In the genomic region with DNA sequence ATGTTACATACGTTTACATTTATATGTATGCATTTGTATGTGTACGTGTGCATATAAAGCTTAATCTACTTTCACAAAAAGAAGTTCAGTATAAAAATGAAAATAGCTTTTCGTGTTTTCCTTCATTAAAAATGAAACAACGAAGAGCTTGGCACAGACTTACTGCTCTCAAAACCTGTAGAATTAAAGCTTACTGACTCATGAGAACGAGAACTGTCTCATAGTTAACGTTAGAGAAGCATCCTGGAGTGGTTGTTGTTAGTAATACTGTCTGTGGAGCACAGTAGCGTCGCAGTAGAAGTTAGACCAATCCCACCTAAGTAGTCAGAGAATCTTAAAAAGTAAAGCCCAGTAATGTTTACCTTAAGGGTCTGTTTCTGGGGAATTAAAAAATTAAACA, we compare ENCODE assay signal across 1 cellular context.
TF ChIP-seq lines count a peak whose summit lies in the region.

No MANE protein-coding gene starts in this region.

TF ChIP-seq in K562, 482 proteins besides CTCF, POLR2A, EP300 and RAD21:
- TF ChIP-seq ZNF324 (CRISPR knock-in tag; IDR thresholded peaks at IDR 0.05) (no peak), NFIC (IDR thresholded peaks at IDR 0.05) (peak; percentile 84), ZNF584 (CRISPR knock-in tag; IDR thresholded peaks at IDR 0.05; ENCODE audit: low read depth) (no peak), CBX3 (IDR thresholded peaks at IDR 0.05; ENCODE audit: borderline replicate concordance in 1 of 2, low read length in 2 of 2) (no peak)
- TF ChIP-seq, protein P1, sequence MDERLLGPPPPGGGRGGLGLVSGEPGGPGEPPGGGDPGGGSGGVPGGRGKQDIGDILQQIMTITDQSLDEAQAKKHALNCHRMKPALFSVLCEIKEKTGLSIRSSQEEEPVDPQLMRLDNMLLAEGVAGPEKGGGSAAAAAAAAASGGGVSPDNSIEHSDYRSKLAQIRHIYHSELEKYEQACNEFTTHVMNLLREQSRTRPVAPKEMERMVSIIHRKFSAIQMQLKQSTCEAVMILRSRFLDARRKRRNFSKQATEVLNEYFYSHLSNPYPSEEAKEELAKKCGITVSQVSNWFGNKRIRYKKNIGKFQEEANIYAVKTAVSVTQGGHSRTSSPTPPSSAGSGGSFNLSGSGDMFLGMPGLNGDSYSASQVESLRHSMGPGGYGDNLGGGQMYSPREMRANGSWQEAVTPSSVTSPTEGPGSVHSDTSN (CRISPR knock-in tag; IDR thresholded peaks at IDR 0.05; ENCODE audit: low read depth) = no peak
- TF ChIP-seq, protein P1 (tag; conservative IDR thresholded peaks at IDR 0.05; ENCODE audit: low read depth) = no peak
